1 cellular context compared by ENCODE assay signal in the genomic region with DNA sequence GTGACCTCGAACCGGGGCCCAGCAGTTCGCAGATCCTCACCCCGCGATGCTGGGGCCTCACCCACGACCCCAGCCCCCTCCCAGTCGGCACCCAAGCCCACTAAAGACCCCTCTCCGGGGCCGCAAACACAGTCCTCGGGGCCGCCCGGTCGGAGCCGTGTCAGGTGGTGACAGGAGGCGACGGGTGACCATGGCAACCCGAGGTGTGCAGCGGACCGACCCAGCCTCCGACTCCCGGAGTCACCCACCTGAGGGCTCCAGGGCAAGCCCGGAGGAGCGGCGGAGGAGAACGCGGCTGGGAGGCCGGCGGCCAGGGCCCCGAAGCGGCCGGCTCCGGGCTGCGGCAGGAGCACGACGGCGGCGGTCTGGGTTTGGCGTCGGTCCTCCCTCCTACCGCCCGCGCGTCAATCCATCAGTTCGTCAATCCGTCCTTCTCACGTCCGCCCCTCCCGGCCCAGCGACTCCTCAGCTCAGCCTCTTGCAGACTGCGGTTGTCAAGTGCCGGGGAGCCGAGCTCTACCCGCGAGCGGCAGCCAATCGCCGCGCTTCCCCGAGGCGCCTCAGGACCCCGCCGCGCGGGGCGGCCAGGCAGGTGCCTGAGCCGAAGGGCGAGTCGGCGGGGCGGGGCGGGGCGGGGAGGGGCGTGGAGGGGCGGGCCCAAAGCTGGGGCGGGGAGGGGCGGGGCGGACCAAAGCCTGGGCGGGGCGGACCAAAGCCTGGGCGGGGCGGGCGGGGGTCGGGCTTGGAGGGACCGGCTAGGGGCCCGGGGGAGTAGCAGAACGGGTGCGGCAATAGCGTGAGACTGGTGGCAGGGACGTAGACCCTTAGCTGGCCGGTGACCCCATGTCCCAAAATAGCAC.
A peak's percentile ranks its signal among the peaks of the same experiment; 100 is the strongest.
TF ChIP-seq lines count a peak whose summit lies in the region.

A gene (minus strand): TSS at position 489 of the 860 bp plus-strand sequence. CDS start 18,590 bp downstream, outside the sequence.

TF ChIP-seq in HepG2, 621 proteins besides CTCF, POLR2A, EP300 and RAD21 (continued from another document and continues in another):
- TF ChIP-seq, protein P1, sequence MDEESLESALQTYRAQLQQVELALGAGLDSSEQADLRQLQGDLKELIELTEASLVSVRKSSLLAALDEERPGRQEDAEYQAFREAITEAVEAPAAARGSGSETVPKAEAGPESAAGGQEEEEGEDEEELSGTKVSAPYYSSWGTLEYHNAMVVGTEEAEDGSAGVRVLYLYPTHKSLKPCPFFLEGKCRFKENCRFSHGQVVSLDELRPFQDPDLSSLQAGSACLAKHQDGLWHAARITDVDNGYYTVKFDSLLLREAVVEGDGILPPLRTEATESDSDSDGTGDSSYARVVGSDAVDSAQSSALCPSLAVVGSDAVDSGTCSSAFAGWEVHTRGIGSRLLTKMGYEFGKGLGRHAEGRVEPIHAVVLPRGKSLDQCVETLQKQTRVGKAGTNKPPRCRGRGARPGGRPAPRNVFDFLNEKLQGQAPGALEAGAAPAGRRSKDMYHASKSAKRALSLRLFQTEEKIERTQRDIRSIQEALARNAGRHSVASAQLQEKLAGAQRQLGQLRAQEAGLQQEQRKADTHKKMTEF (CRISPR knock-in tag; IDR thresholded peaks at IDR 0.05), result peak; percentile 77; the same call in 1 of the 2 replicates
- TF ChIP-seq ATF7 (IDR thresholded peaks at IDR 0.05), result no peak
- TF ChIP-seq ATF7 (CRISPR knock-in tag; IDR thresholded peaks at IDR 0.05), result no peak
- TF ChIP-seq HDAC1 (CRISPR knock-in tag; IDR thresholded peaks at IDR 0.05), result peak; percentile 89
- TF ChIP-seq REXO4 (CRISPR knock-in tag; IDR thresholded peaks at IDR 0.05; ENCODE audit: borderline replicate concordance), result no peak
- peak; percentile 73 for TF ChIP-seq PHF20 (CRISPR knock-in tag; IDR thresholded peaks at IDR 0.05)
- no peak for TF ChIP-seq ZNF33A (CRISPR knock-in tag; IDR thresholded peaks at IDR 0.05; ENCODE audit: borderline replicate concordance)
- no peak for TF ChIP-seq KDM4B (CRISPR knock-in tag; IDR thresholded peaks at IDR 0.05)
- TF ChIP-seq ZNF205 (CRISPR knock-in tag; IDR thresholded peaks at IDR 0.05), result 0 out of 2 replicates have a peak, but pooled peaks have one; percentile 21
- TF ChIP-seq MXD4 (CRISPR knock-in tag; IDR thresholded peaks at IDR 0.05), result peak; percentile 67; the same call in 1 of the 2 replicates
- TF ChIP-seq, protein P2, sequence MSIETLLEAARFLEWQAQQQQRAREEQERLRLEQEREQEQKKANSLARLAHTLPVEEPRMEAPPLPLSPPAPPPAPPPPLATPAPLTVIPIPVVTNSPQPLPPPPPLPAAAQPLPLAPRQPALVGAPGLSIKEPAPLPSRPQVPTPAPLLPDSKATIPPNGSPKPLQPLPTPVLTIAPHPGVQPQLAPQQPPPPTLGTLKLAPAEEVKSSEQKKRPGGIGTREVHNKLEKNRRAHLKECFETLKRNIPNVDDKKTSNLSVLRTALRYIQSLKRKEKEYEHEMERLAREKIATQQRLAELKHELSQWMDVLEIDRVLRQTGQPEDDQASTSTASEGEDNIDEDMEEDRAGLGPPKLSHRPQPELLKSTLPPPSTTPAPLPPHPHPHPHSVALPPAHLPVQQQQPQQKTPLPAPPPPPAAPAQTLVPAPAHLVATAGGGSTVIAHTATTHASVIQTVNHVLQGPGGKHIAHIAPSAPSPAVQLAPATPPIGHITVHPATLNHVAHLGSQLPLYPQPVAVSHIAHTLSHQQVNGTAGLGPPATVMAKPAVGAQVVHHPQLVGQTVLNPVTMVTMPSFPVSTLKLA (IDR thresholded peaks at IDR 0.05), result no peak
- no peak for TF ChIP-seq FOXP1 (IDR thresholded peaks at IDR 0.05)
- TF ChIP-seq FOXP1 (CRISPR knock-in tag; IDR thresholded peaks at IDR 0.05), result no peak
- TF ChIP-seq MZF1 (CRISPR knock-in tag; IDR thresholded peaks at IDR 0.05; ENCODE audit: borderline replicate concordance), result no peak
- TF ChIP-seq ATF7-NPFF (CRISPR knock-in tag; IDR thresholded peaks at IDR 0.05; ENCODE audit: low read depth), result peak; percentile 50
- TF ChIP-seq ZNF329 (CRISPR knock-in tag; IDR thresholded peaks at IDR 0.05; ENCODE audit: low read depth), result no peak
- TF ChIP-seq, protein P3, sequence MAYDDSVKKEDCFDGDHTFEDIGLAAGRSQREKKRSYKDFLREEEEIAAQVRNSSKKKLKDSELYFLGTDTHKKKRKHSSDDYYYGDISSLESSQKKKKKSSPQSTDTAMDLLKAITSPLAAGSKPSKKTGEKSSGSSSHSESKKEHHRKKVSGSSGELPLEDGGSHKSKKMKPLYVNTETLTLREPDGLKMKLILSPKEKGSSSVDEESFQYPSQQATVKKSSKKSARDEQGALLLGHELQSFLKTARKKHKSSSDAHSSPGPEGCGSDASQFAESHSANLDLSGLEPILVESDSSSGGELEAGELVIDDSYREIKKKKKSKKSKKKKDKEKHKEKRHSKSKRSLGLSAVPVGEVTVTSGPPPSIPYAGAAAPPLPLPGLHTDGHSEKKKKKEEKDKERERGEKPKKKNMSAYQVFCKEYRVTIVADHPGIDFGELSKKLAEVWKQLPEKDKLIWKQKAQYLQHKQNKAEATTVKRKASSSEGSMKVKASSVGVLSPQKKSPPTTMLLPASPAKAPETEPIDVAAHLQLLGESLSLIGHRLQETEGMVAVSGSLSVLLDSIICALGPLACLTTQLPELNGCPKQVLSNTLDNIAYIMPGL (CRISPR knock-in tag; IDR thresholded peaks at IDR 0.05; ENCODE audit: borderline replicate concordance in 1 of 2, low read depth in 1 of 2), result peak; percentile 57 to 71; a peak in 1 of 4 replicates
- TF ChIP-seq, protein P4, sequence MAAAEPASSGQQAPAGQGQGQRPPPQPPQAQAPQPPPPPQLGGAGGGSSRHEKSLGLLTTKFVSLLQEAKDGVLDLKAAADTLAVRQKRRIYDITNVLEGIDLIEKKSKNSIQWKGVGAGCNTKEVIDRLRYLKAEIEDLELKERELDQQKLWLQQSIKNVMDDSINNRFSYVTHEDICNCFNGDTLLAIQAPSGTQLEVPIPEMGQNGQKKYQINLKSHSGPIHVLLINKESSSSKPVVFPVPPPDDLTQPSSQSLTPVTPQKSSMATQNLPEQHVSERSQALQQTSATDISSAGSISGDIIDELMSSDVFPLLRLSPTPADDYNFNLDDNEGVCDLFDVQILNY (CRISPR knock-in tag; conservative IDR thresholded peaks at IDR 0.05), result no peak
- TF ChIP-seq ZNF790 (CRISPR knock-in tag; IDR thresholded peaks at IDR 0.05; ENCODE audit: borderline replicate concordance), result no peak
- TF ChIP-seq, protein P5, sequence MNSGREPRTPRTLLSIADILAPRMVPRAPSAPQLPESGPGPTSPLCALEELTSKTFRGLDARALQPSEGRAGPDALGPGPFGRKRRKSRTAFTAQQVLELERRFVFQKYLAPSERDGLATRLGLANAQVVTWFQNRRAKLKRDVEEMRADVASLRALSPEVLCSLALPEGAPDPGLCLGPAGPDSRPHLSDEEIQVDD (CRISPR knock-in tag; IDR thresholded peaks at IDR 0.05; ENCODE audit: borderline replicate concordance), result peak; percentile 28; the same call in 1 of the 2 replicates
- TF ChIP-seq ZNF34 (CRISPR knock-in tag; IDR thresholded peaks at IDR 0.05; ENCODE audit: borderline replicate concordance), result 0 out of 2 replicates have a peak, but pooled peaks have one; percentile 47
- TF ChIP-seq ZNF572 (CRISPR knock-in tag; IDR thresholded peaks at IDR 0.05), result no peak
- TF ChIP-seq ZFX (CRISPR knock-in tag; IDR thresholded peaks at IDR 0.05; ENCODE audit: low read depth), result peak; percentile 75
- TF ChIP-seq, protein P6, sequence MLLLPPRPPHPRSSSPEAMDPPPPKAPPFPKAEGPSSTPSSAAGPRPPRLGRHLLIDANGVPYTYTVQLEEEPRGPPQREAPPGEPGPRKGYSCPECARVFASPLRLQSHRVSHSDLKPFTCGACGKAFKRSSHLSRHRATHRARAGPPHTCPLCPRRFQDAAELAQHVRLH (CRISPR knock-in tag; IDR thresholded peaks at IDR 0.05; ENCODE audit: borderline replicate concordance, low read depth), result 0 out of 2 replicates have a peak, but pooled peaks have one; percentile 18
- peak; percentile 42; the same call in 1 of the 2 replicates for TF ChIP-seq POGZ (CRISPR knock-in tag; IDR thresholded peaks at IDR 0.05)
- no peak for TF ChIP-seq ZNF850 (CRISPR knock-in tag; conservative IDR thresholded peaks at IDR 0.05)
- no peak for TF ChIP-seq GPN1 (CRISPR knock-in tag; IDR thresholded peaks at IDR 0.05; ENCODE audit: borderline replicate concordance)
- peak; percentile 50; the same call in 1 of the 2 replicates for TF ChIP-seq ZNF614 (CRISPR knock-in tag; IDR thresholded peaks at IDR 0.05; ENCODE audit: borderline replicate concordance)
- TF ChIP-seq, protein P7, sequence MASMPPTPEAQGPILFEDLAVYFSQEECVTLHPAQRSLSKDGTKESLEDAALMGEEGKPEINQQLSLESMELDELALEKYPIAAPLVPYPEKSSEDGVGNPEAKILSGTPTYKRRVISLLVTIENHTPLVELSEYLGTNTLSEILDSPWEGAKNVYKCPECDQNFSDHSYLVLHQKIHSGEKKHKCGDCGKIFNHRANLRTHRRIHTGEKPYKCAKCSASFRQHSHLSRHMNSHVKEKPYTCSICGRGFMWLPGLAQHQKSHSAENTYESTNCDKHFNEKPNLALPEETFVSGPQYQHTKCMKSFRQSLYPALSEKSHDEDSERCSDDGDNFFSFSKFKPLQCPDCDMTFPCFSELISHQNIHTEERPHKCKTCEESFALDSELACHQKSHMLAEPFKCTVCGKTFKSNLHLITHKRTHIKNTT (CRISPR knock-in tag; IDR thresholded peaks at IDR 0.05), result no peak
- no peak for TF ChIP-seq GABPA (IDR thresholded peaks at IDR 0.05; ENCODE audit: low read depth, low read length)
- no peak for TF ChIP-seq GABPA (CRISPR knock-in tag; IDR thresholded peaks at IDR 0.05; ENCODE audit: low read depth)
- TF ChIP-seq HOXA9 (CRISPR knock-in tag; IDR thresholded peaks at IDR 0.05; ENCODE audit: borderline replicate concordance), result no peak
- TF ChIP-seq ZNF253 (CRISPR knock-in tag; IDR thresholded peaks at IDR 0.05; ENCODE audit: borderline replicate concordance), result no peak
- no peak for TF ChIP-seq ZNF354B (CRISPR knock-in tag; IDR thresholded peaks at IDR 0.05)
- TF ChIP-seq, protein P8, sequence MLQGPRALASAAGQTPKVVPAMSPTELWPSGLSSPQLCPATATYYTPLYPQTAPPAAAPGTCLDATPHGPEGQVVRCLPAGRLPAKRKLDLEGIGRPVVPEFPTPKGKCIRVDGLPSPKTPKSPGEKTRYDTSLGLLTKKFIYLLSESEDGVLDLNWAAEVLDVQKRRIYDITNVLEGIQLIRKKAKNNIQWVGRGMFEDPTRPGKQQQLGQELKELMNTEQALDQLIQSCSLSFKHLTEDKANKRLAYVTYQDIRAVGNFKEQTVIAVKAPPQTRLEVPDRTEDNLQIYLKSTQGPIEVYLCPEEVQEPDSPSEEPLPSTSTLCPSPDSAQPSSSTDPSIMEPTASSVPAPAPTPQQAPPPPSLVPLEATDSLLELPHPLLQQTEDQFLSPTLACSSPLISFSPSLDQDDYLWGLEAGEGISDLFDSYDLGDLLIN (CRISPR knock-in tag; IDR thresholded peaks at IDR 0.05; ENCODE audit: borderline replicate concordance), result no peak
- TF ChIP-seq ZNF570 (CRISPR knock-in tag; IDR thresholded peaks at IDR 0.05; ENCODE audit: borderline replicate concordance), result no peak
- no peak for TF ChIP-seq ZNF12 (CRISPR knock-in tag; IDR thresholded peaks at IDR 0.05)
- TF ChIP-seq SOX6 (IDR thresholded peaks at IDR 0.05), result no peak
- no peak; the same call in 1 of the 2 replicates for TF ChIP-seq SOX6 (CRISPR knock-in tag; IDR thresholded peaks at IDR 0.05)
- 0 out of 2 replicates have a peak, but pooled peaks have one; percentile 56 for TF ChIP-seq SAFB2 (CRISPR knock-in tag; IDR thresholded peaks at IDR 0.05; ENCODE audit: borderline replicate concordance, low read depth)
- TF ChIP-seq, protein P9, sequence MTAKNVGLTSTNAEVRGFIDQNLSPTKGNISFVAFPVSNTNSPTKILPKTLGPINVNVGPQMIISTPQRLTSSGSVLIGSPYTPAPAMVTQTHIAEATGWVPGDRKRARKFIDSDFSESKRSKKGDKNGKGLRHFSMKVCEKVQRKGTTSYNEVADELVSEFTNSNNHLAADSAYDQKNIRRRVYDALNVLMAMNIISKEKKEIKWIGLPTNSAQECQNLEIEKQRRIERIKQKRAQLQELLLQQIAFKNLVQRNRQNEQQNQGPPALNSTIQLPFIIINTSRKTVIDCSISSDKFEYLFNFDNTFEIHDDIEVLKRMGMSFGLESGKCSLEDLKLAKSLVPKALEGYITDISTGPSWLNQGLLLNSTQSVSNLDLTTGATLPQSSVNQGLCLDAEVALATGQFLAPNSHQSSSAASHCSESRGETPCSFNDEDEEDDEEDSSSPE (CRISPR knock-in tag; IDR thresholded peaks at IDR 0.05), result peak; percentile 71
- peak; percentile 67 for TF ChIP-seq RBM39 (IDR thresholded peaks at IDR 0.05; ENCODE audit: low read depth, low read length, poor library complexity, severe bottlenecking)
- TF ChIP-seq, protein P10, sequence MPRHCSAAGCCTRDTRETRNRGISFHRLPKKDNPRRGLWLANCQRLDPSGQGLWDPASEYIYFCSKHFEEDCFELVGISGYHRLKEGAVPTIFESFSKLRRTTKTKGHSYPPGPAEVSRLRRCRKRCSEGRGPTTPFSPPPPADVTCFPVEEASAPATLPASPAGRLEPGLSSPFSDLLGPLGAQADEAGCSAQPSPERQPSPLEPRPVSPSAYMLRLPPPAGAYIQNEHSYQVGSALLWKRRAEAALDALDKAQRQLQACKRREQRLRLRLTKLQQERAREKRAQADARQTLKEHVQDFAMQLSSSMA (CRISPR knock-in tag; IDR thresholded peaks at IDR 0.05), result no peak
- TF ChIP-seq ZNF296 (CRISPR knock-in tag; conservative IDR thresholded peaks at IDR 0.05), result 0 out of 2 replicates have a peak, but pooled peaks have one; percentile 51
- TF ChIP-seq KLF15 (CRISPR knock-in tag; IDR thresholded peaks at IDR 0.05; ENCODE audit: borderline replicate concordance), result no peak
- TF ChIP-seq FOXJ3 (CRISPR knock-in tag; IDR thresholded peaks at IDR 0.05; ENCODE audit: borderline replicate concordance), result no peak
- peak; percentile 41; the same call in 1 of the 2 replicates for TF ChIP-seq KAT8 (CRISPR knock-in tag; IDR thresholded peaks at IDR 0.05)
- TF ChIP-seq ZNF292 (CRISPR knock-in tag; IDR thresholded peaks at IDR 0.05; ENCODE audit: borderline replicate concordance, low read depth), result 0 out of 2 replicates have a peak, but pooled peaks have one; percentile 19
- peak; percentile 52; the same call in 1 of the 2 replicates for TF ChIP-seq SALL1 (CRISPR knock-in tag; IDR thresholded peaks at IDR 0.05)
- no peak for TF ChIP-seq GLI4 (CRISPR knock-in tag; IDR thresholded peaks at IDR 0.05; ENCODE audit: borderline replicate concordance)
- TF ChIP-seq ZNF839 (CRISPR knock-in tag; IDR thresholded peaks at IDR 0.05; ENCODE audit: borderline replicate concordance), result no peak
- TF ChIP-seq, protein P11, sequence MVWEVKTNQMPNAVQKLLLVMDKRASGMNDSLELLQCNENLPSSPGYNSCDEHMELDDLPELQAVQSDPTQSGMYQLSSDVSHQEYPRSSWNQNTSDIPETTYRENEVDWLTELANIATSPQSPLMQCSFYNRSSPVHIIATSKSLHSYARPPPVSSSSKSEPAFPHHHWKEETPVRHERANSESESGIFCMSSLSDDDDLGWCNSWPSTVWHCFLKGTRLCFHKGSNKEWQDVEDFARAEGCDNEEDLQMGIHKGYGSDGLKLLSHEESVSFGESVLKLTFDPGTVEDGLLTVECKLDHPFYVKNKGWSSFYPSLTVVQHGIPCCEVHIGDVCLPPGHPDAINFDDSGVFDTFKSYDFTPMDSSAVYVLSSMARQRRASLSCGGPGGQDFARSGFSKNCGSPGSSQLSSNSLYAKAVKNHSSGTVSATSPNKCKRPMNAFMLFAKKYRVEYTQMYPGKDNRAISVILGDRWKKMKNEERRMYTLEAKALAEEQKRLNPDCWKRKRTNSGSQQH (CRISPR knock-in tag; IDR thresholded peaks at IDR 0.05; ENCODE audit: low read depth), result 0 out of 2 replicates have a peak, but pooled peaks have one; percentile 9
- TF ChIP-seq HHEX (CRISPR knock-in tag; IDR thresholded peaks at IDR 0.05), result no peak
- TF ChIP-seq HNRNPUL1 (IDR thresholded peaks at IDR 0.05; ENCODE audit: low read depth, low read length), result no peak
- no peak for TF ChIP-seq ZEB1 (IDR thresholded peaks at IDR 0.05; ENCODE audit: insufficient replicate concordance, low read depth)
- TF ChIP-seq ZNF382 (CRISPR knock-in tag; IDR thresholded peaks at IDR 0.05; ENCODE audit: borderline replicate concordance), result no peak
